18 cellular contexts compared by ENCODE assay signal in genomic region chr15:33138000-33138399, GRCh38.
"Had no signal": no experiment of that assay in that cellular context is flagged by ENCODE, and none has a peak within 500 bp of the region (broad histone marks: within the 10 kb centered on the region; RNA-seq: fewer than 3 reads in every experiment).

No MANE protein-coding gene starts in this region.

- DNase-seq: activated CD4-positive, alpha-beta memory T cell treated with anti-CD3 and anti-CD28 coated beads, Interleukin-2, amount 10 ng/mL, durations not matched to agents 7 days and 5 days; activated CD4-positive, alpha-beta T cell treated with anti-CD3 and anti-CD28 coated beads for 4 hours; activated naive CD4-positive, alpha-beta T cell treated with anti-CD3 and anti-CD28 coated beads, Interleukin-2, amount 10 ng/mL, durations not matched to agents 7 days and 5 days; activated T-cell treated with anti-CD3 and anti-CD28 coated beads, Interleukin-2, amount 50 U/mL, for 24 hours; islet precursor cell; naive thymus-derived CD8-positive, alpha-beta T cell; posterior cingulate gyrus; stimulated activated CD4-positive, alpha-beta T cell treated with anti-CD3 and anti-CD28 coated beads, Interleukin-15, amount 100 ng/mL, for 24 hours; stimulated activated CD4-positive, alpha-beta T cell treated with anti-CD3 and anti-CD28 coated beads, Interleukin-4, amount 100 ng/mL, for 24 hours; stimulated activated naive CD4-positive, alpha-beta T cell treated with Interleukin-2 at 50 U/mL for 16 hours; substantia nigra; transverse colon had no signal

- H3K36me3 ChIP-seq: neutrophil, transverse colon, vagina had no signal

- H3K4me1 ChIP-seq: vagina had no signal

- ATAC-seq: esophagus mucosa; left lobe of liver; naive thymus-derived CD8-positive, alpha-beta T cell; WTC11 had no signal

- H3K9me3 ChIP-seq: neutrophil, transverse colon, vagina had no signal

- H3K27ac ChIP-seq: neutrophil, skin epidermis, transverse colon, vagina had no signal

- H3K27me3 ChIP-seq: transverse colon, vagina had no signal

- H3K4me3 ChIP-seq: skin epidermis, transverse colon, vagina had no signal
